In genomic region chr5:91122663-91123062, GRCh38 we compare ENCODE assay signal across 21 cellular contexts.
DNase-seq lines count a peak whose midpoint lies in the region; ATAC-seq and TF ChIP-seq lines count a peak whose summit lies in the region.
"Had no signal": no experiment of that assay in that cellular context is flagged by ENCODE, and none has a peak within 500 bp of the region (broad histone marks: within the 10 kb centered on the region; RNA-seq: fewer than 3 reads in every experiment).

No MANE protein-coding gene starts in this region.

- H3K27ac Mint-ChIP-seq in activated CD4-positive, alpha-beta T cell treated with anti-CD3 and anti-CD28 coated beads, Interleukin-2, amount 10 ng/mL, durations not matched to agents 24 days and 14 days = no peak overlapping the region
- H3K27ac Mint-ChIP-seq: naive thymus-derived CD4-positive, alpha-beta T cell had no signal

- intact Hi-C loops in activated CD4-positive, alpha-beta T cell treated with anti-CD3 and anti-CD28 coated beads, Interleukin-2, amount 10 ng/mL, durations not matched to agents 24 days and 14 days (cut with micrococcal nuclease) = no loop called here
- intact Hi-C loops in esophagus squamous epithelium (cut with DNase I) = no loop called here

- H3K27ac ChIP-seq in esophagus squamous epithelium = peak overlapping the region in 3 of 4 donors; percentile 60 to 65 (median 65)
- peak overlapping the region; percentile 40 for H3K27ac ChIP-seq in rectal smooth muscle tissue (ENCODE audit: low read depth, low read length)
- H3K27ac ChIP-seq in upper lobe of left lung = peak overlapping the region in 3 of 4 donors; percentile 33 to 52 (median 50)
- H3K27ac ChIP-seq: BLaER1, hepatocyte had no signal

- H3K36me3 Mint-ChIP-seq in activated CD4-positive, alpha-beta T cell treated with anti-CD3 and anti-CD28 coated beads, Interleukin-2, amount 10 ng/mL, durations not matched to agents 24 days and 14 days (ENCODE audit: low read depth) = no peaks in the 10 kb centered on the region
- H3K36me3 Mint-ChIP-seq: naive thymus-derived CD4-positive, alpha-beta T cell had no signal

- H3K9ac ChIP-seq in rectal smooth muscle tissue (ENCODE audit: low read length) = no peak overlapping the region
- H3K9ac ChIP-seq: BLaER1 had no signal

- H3K27me3 ChIP-seq in esophagus squamous epithelium (no peaks in the 10 kb centered on the region), rectal smooth muscle tissue (ENCODE audit: control insufficient read depth, insufficient read depth, low read length) (no peaks in the 10 kb centered on the region), upper lobe of left lung (no peaks in the 10 kb centered on the region)
- H3K27me3 ChIP-seq: BLaER1, hepatocyte, spleen had no signal

- DNase-seq in activated CD4-positive, alpha-beta T cell treated with anti-CD3 and anti-CD28 coated beads, Interleukin-2, amount 10 ng/mL, durations not matched to agents 24 days and 14 days = peak; percentile 31
- DNase-seq in activated CD4-positive, alpha-beta T cell treated with anti-CD3 and anti-CD28 coated beads for 48 hours = no peak
- DNase-seq in esophagus squamous epithelium (lab: John Stamatoyannopoulos, UW) (no peak), upper lobe of left lung (no peak)
- DNase-seq in stimulated activated CD8-positive, alpha-beta memory T cell treated with anti-CD3 and anti-CD28 coated beads, Interleukin-4, amount 100 ng/mL, for 48 hours = no peak
- DNase-seq: activated CD4-positive, alpha-beta T cell treated with anti-CD3 and anti-CD28 coated beads, Interleukin-2, amount 50 U/mL, for 48 hours; activated gamma-delta T cell treated with Interleukin-2 at 50 U/mL for 16 hours; amygdala; effector CD4-positive, alpha-beta T cell; GOT3; naive thymus-derived CD4-positive, alpha-beta T cell; NCI-H1105; NCI-H2081 treated with DMSO at 0.1 percent for 48 hours; SHP77 treated with DMSO at 0.1 percent for 48 hours; spleen; stimulated activated CD4-positive, alpha-beta T cell treated with anti-CD3 and anti-CD28 coated beads, Interleukin-4, amount 100 ng/mL, for 4 hours had no signal

- no peak for TF ChIP-seq EP300 in upper lobe of left lung (IDR thresholded peaks at IDR 0.05)

- 54 to 77% methylated on average over 2 of the region's 2 CpGs for WGBS in esophagus squamous epithelium, 2 donors
- 62 to 66% methylated on average over 2 of the region's 2 CpGs for WGBS in upper lobe of left lung, 2 donors

- no peaks in the 10 kb centered on the region for H3K4me1 Mint-ChIP-seq in activated CD4-positive, alpha-beta T cell treated with anti-CD3 and anti-CD28 coated beads, Interleukin-2, amount 10 ng/mL, durations not matched to agents 24 days and 14 days
- H3K4me1 Mint-ChIP-seq: naive thymus-derived CD4-positive, alpha-beta T cell had no signal

- H3K27me3 Mint-ChIP-seq in activated CD4-positive, alpha-beta T cell treated with anti-CD3 and anti-CD28 coated beads, Interleukin-2, amount 10 ng/mL, durations not matched to agents 24 days and 14 days = peaks cover 10% of the 10 kb centered on the region

- no peak overlapping the region for H3K4me3 Mint-ChIP-seq in activated CD4-positive, alpha-beta T cell treated with anti-CD3 and anti-CD28 coated beads, Interleukin-2, amount 10 ng/mL, durations not matched to agents 24 days and 14 days
- H3K4me3 Mint-ChIP-seq: naive thymus-derived CD4-positive, alpha-beta T cell had no signal

- H3K9me3 ChIP-seq in esophagus squamous epithelium (no peaks in the 10 kb centered on the region), upper lobe of left lung (no peaks in the 10 kb centered on the region)
- H3K9me3 ChIP-seq: BLaER1, spleen had no signal

- no peak for TF ChIP-seq CTCF in esophagus squamous epithelium (IDR thresholded peaks at IDR 0.05)
- TF ChIP-seq CTCF in upper lobe of left lung (IDR thresholded peaks at IDR 0.05) = no peak

- no peak for TF ChIP-seq POLR2A in esophagus squamous epithelium (IDR thresholded peaks at IDR 0.05)
- TF ChIP-seq POLR2A in upper lobe of left lung (IDR thresholded peaks at IDR 0.05) = no peak

- no peak for ATAC-seq in upper lobe of left lung (ENCODE audit: low FRiP score in 2 of 2)
- ATAC-seq in HG03045 (IDR thresholded peaks at IDR 0.05; ENCODE audit: unreplicated experiment) = no peak
- ATAC-seq in HG03378 (IDR thresholded peaks at IDR 0.05; ENCODE audit: unreplicated experiment) = no peak
- ATAC-seq: naive thymus-derived CD4-positive, alpha-beta T cell had no signal

- peaks cover 13 to 71% (median 34%) of the 10 kb centered on the region in 3 donors for H3K4me1 ChIP-seq in esophagus squamous epithelium
- H3K4me1 ChIP-seq in rectal smooth muscle tissue (ENCODE audit: control insufficient read depth, insufficient read depth, low read length) = peaks cover 36% of the 10 kb centered on the region
- peaks cover 20 to 48% (median 25%) of the 10 kb centered on the region in 4 donors for H3K4me1 ChIP-seq in upper lobe of left lung
- H3K4me1 ChIP-seq: BLaER1 had no signal

- H3K4me3 ChIP-seq in esophagus squamous epithelium (no peak overlapping the region), rectal smooth muscle tissue (ENCODE audit: low read length) (no peak overlapping the region), upper lobe of left lung (no peak overlapping the region)
- H3K4me3 ChIP-seq: BLaER1, hepatocyte, spleen had no signal

- H3K9me3 Mint-ChIP-seq in activated CD4-positive, alpha-beta T cell treated with anti-CD3 and anti-CD28 coated beads, Interleukin-2, amount 10 ng/mL, durations not matched to agents 24 days and 14 days = no peaks in the 10 kb centered on the region
- H3K9me3 Mint-ChIP-seq: naive thymus-derived CD4-positive, alpha-beta T cell had no signal

- H3K36me3 ChIP-seq in esophagus squamous epithelium = no peaks in the 10 kb centered on the region
- H3K36me3 ChIP-seq in rectal smooth muscle tissue (ENCODE audit: control insufficient read depth, insufficient read depth, low read length) = no peaks in the 10 kb centered on the region
- no peaks in the 10 kb centered on the region for H3K36me3 ChIP-seq in upper lobe of left lung
- H3K36me3 ChIP-seq: BLaER1, spleen had no signal
